13 cellular contexts compared by ENCODE assay signal in genomic region chr2:61368687-61369665, GRCh38.
DNase-seq lines count a peak whose midpoint lies in the region; ATAC-seq, FAIRE-seq and TF ChIP-seq lines count a peak whose summit lies in the region.
"Had no signal": no experiment of that assay in that cellular context is flagged by ENCODE, and none has a peak within 500 bp of the region (broad histone marks: within the 10 kb centered on the region; RNA-seq: fewer than 3 reads in every experiment).

No MANE protein-coding gene starts in this region.

- H3K9me3 Mint-ChIP-seq in T-helper 2 cell treated with Interferon-gamma antibody and Interleukin-4, amounts not matched to agents 5 μg/mL and 100 μg/mL, for 36 hours = no peaks in the 10 kb centered on the region
- H3K9me3 Mint-ChIP-seq in effector memory CD8-positive, alpha-beta T cell = no peaks in the 10 kb centered on the region
- H3K9me3 Mint-ChIP-seq in type B pancreatic cell (no peaks in the 10 kb centered on the region), neural progenitor cell (no peaks in the 10 kb centered on the region)

- peaks cover 20% of the 10 kb centered on the region for H3K79me2 ChIP-seq in neural progenitor cell (ENCODE audit: low read depth)

- peak; percentile 12 for DNase-seq in stimulated activated CD4-positive, alpha-beta T cell treated with anti-CD3 and anti-CD28 coated beads, Interleukin-4, amount 100 ng/mL, for 24 hours
- no peak for DNase-seq in stimulated activated CD4-positive, alpha-beta T cell treated with anti-CD3 and anti-CD28 coated beads, Interleukin-12 subunit alpha, Interleukin-12 subunit beta, amount 100 ng/mL, for 4 hours
- DNase-seq in T-helper 2 cell treated with Interferon-gamma antibody and Interleukin-4, amounts not matched to agents 5 μg/mL and 100 μg/mL, for 36 hours (ENCODE audit: low spot score) = peak; percentile 25
- peak in 1 of 3 experiments; percentile 4 for DNase-seq in effector memory CD8-positive, alpha-beta T cell
- DNase-seq in type B pancreatic cell (ENCODE audit: extremely low spot score, unreplicated experiment) (no peak), urothelium cell line (ENCODE audit: low spot score) (no peak), neural progenitor cell (ENCODE audit: low spot score) (no peak), heart right ventricle (no peak)
- DNase-seq: pancreas had no signal

- H3K27ac ChIP-seq in neural progenitor cell (no peak overlapping the region), heart right ventricle (no peak overlapping the region)
- H3K27ac ChIP-seq: BLaER1, HL-60, pancreas had no signal

- peak overlapping the region; percentile 24 for H3K4me3 Mint-ChIP-seq in T-helper 2 cell treated with Interferon-gamma antibody and Interleukin-4, amounts not matched to agents 5 μg/mL and 100 μg/mL, for 36 hours
- peak overlapping the region; percentile 44 to 67 for H3K4me3 Mint-ChIP-seq in effector memory CD8-positive, alpha-beta T cell
- H3K4me3 Mint-ChIP-seq in type B pancreatic cell (no peak overlapping the region), neural progenitor cell (no peak overlapping the region)

- intact Hi-C loops in heart right ventricle (cut with DNase I) = no loop called here

- H3K4me1 ChIP-seq in neural progenitor cell = no peaks in the 10 kb centered on the region
- H3K4me1 ChIP-seq in heart right ventricle = peaks cover 0 to 8% (median 0%) of the 10 kb centered on the region in 9 donors
- H3K4me1 ChIP-seq: pancreas had no signal

- H3K4me2 ChIP-seq in neural progenitor cell = no peak overlapping the region
- H3K4me2 ChIP-seq: BLaER1 had no signal

- peaks cover 53% of the 10 kb centered on the region for H3K36me3 Mint-ChIP-seq in T-helper 2 cell treated with Interferon-gamma antibody and Interleukin-4, amounts not matched to agents 5 μg/mL and 100 μg/mL, for 36 hours (ENCODE audit: low read depth)
- H3K36me3 Mint-ChIP-seq in effector memory CD8-positive, alpha-beta T cell (ENCODE audit: insufficient read depth) = peaks cover 37% of the 10 kb centered on the region
- H3K36me3 Mint-ChIP-seq in type B pancreatic cell (peaks cover 42% of the 10 kb centered on the region), neural progenitor cell (peaks cover 37% of the 10 kb centered on the region)

- no peaks in the 10 kb centered on the region for H4K20me1 ChIP-seq in neural progenitor cell (ENCODE audit: low read depth)

- H3K36me3 ChIP-seq in neural progenitor cell = peaks cover 11% of the 10 kb centered on the region
- H3K36me3 ChIP-seq in heart right ventricle = peaks cover 0 to 99% (median 0%) of the 10 kb centered on the region in 9 donors

- 96% methylated on average over 14 of the region's 14 CpGs for WGBS in heart right ventricle, 2 donors

- H3K27ac Mint-ChIP-seq in T-helper 2 cell treated with Interferon-gamma antibody and Interleukin-4, amounts not matched to agents 5 μg/mL and 100 μg/mL, for 36 hours = peak overlapping the region; percentile 67
- H3K27ac Mint-ChIP-seq in effector memory CD8-positive, alpha-beta T cell = peak overlapping the region; percentile 50 to 87
- H3K27ac Mint-ChIP-seq in type B pancreatic cell (peak overlapping the region; percentile 25), neural progenitor cell (no peak overlapping the region)

- peak; percentile 89 for ATAC-seq in effector memory CD8-positive, alpha-beta T cell (replicated peaks)
- no peak for ATAC-seq in heart right ventricle
- ATAC-seq: pancreas had no signal

- no peaks in the 10 kb centered on the region for H3F3A ChIP-seq in neural progenitor cell (ENCODE audit: low read depth)

- no peak for FAIRE-seq in urothelium cell line (lab: Jason Lieb, UNC)
- FAIRE-seq: bronchial epithelial cell, pancreas had no signal

- H3K27me3 ChIP-seq in neural progenitor cell = no peaks in the 10 kb centered on the region
- H3K27me3 ChIP-seq in heart right ventricle = no peaks in the 10 kb centered on the region
- H3K27me3 ChIP-seq: BLaER1, pancreas had no signal

- H3K4me3 ChIP-seq in neural progenitor cell (no peak overlapping the region), heart right ventricle (no peak overlapping the region)
- H3K4me3 ChIP-seq: BLaER1, lung, pancreas had no signal

- no peak overlapping the region for H2AFZ ChIP-seq in neural progenitor cell (replicated peaks)

- no peaks in the 10 kb centered on the region for H3K9me3 ChIP-seq in neural progenitor cell (ENCODE audit: low read depth)
- no peaks in the 10 kb centered on the region for H3K9me3 ChIP-seq in heart right ventricle
- H3K9me3 ChIP-seq: pancreas had no signal

- peaks cover 22% of the 10 kb centered on the region for H3K4me1 Mint-ChIP-seq in T-helper 2 cell treated with Interferon-gamma antibody and Interleukin-4, amounts not matched to agents 5 μg/mL and 100 μg/mL, for 36 hours (ENCODE audit: low read depth)
- H3K4me1 Mint-ChIP-seq in effector memory CD8-positive, alpha-beta T cell (ENCODE audit: low read depth in 2 of 2) = peaks cover 25 to 39% of the 10 kb centered on the region in 2 donors
- H3K4me1 Mint-ChIP-seq in type B pancreatic cell (ENCODE audit: unreplicated experiment) (no peaks in the 10 kb centered on the region), neural progenitor cell (no peaks in the 10 kb centered on the region)

- H3K27me3 Mint-ChIP-seq in T-helper 2 cell treated with Interferon-gamma antibody and Interleukin-4, amounts not matched to agents 5 μg/mL and 100 μg/mL, for 36 hours (ENCODE audit: low read depth) = no peaks in the 10 kb centered on the region
- no peaks in the 10 kb centered on the region for H3K27me3 Mint-ChIP-seq in effector memory CD8-positive, alpha-beta T cell
- H3K27me3 Mint-ChIP-seq in type B pancreatic cell (no peaks in the 10 kb centered on the region), neural progenitor cell (ENCODE audit: insufficient read depth, low read depth) (no peaks in the 10 kb centered on the region)

- no peak overlapping the region for H3K9ac ChIP-seq in neural progenitor cell
- H3K9ac ChIP-seq: BLaER1 had no signal

- TF ChIP-seq CTCF in type B pancreatic cell (conservative IDR thresholded peaks at IDR 0.05) (no peak), neural progenitor cell (IDR thresholded peaks at IDR 0.05) (no peak), heart right ventricle (IDR thresholded peaks at IDR 0.05) (no peak)

Comparison
In these comparisons a context has a peak if more than half of its experiments do, and no peak if none do; other contexts are left out.
1. DNase-seq: peak in stimulated activated CD4-positive, alpha-beta T cell treated with anti-CD3 and anti-CD28 coated beads, Interleukin-4, amount 100 ng/mL, for 24 hours (single experiment) and T-helper 2 cell treated with Interferon-gamma antibody and Interleukin-4, amounts not matched to agents 5 μg/mL and 100 μg/mL, for 36 hours (single experiment); none in stimulated activated CD4-positive, alpha-beta T cell treated with anti-CD3 and anti-CD28 coated beads, Interleukin-12 subunit alpha, Interleukin-12 subunit beta, amount 100 ng/mL, for 4 hours (single experiment), type B pancreatic cell (single experiment), urothelium cell line (single experiment), neural progenitor cell (single experiment) and heart right ventricle (0 of 2).
2. H3K4me3 Mint-ChIP-seq: peak in T-helper 2 cell treated with Interferon-gamma antibody and Interleukin-4, amounts not matched to agents 5 μg/mL and 100 μg/mL, for 36 hours (single experiment) and effector memory CD8-positive, alpha-beta T cell (2 of 2); none in type B pancreatic cell (single experiment) and neural progenitor cell (single experiment).